10 cellular contexts compared by ENCODE assay signal in genomic region chr20:35172434-35172806, GRCh38. TPM values are rescaled to one million over a fixed set of nuclear protein-coding genes. Genes with fewer than 3 reads are reported as not detected.
DNase-seq lines count a peak whose midpoint lies in the region; ATAC-seq, FAIRE-seq and TF ChIP-seq lines count a peak whose summit lies in the region.
"Had no signal": no experiment of that assay in that cellular context is flagged by ENCODE, and none has a peak within 500 bp of the region (broad histone marks: within the 10 kb centered on the region; RNA-seq: fewer than 3 reads in every experiment).

No MANE protein-coding gene starts in this region.

- peak overlapping the region; percentile 58 for H2AFZ ChIP-seq in osteoblast (ENCODE audit: low read length)
- no peak overlapping the region for H2AFZ ChIP-seq in MM.1S (ENCODE audit: low read length)

- peaks cover 6% of the 10 kb centered on the region for H3K27me3 Mint-ChIP-seq in endothelial cell (ENCODE audit: unreplicated experiment)
- H3K27me3 Mint-ChIP-seq: memory B cell had no signal

- H3K4me1 Mint-ChIP-seq in endothelial cell (ENCODE audit: unreplicated experiment): peaks cover 47% of the 10 kb centered on the region

- FAIRE-seq in urothelium cell line (lab: Jason Lieb, UNC): no peak

- peak; percentile 18; the same call in 1 of the 2 replicates for ATAC-seq in Panc1
- no peak for ATAC-seq in HG02610 (IDR thresholded peaks at IDR 0.05; ENCODE audit: unreplicated experiment)

- H3K27me3 ChIP-seq in BLaER1 (no peaks in the 10 kb centered on the region), Panc1 (ENCODE audit: control insufficient read depth, insufficient read depth, low read length) (no peaks in the 10 kb centered on the region), osteoblast (ENCODE audit: insufficient read depth, low read length) (no peaks in the 10 kb centered on the region), MM.1S (replicated peaks; ENCODE audit: insufficient read depth, low read length) (no peaks in the 10 kb centered on the region)

- peak overlapping the region; percentile 99 for H3K4me3 Mint-ChIP-seq in endothelial cell (ENCODE audit: unreplicated experiment)

- peak overlapping the region; percentile 79 for H3K4me2 ChIP-seq in BLaER1
- H3K4me2 ChIP-seq in osteoblast (ENCODE audit: insufficient read depth, low read length): peak overlapping the region; percentile 74
- H3K4me2 ChIP-seq in MM.1S (ENCODE audit: low read depth, low read length): no peak overlapping the region

- H3K9me3 ChIP-seq in BLaER1 (no peaks in the 10 kb centered on the region), Panc1 (ENCODE audit: control insufficient read depth, insufficient read depth, low read depth, low read length) (no peaks in the 10 kb centered on the region), osteoblast (ENCODE audit: low read depth, low read length) (no peaks in the 10 kb centered on the region), MM.1S (replicated peaks; ENCODE audit: insufficient read depth, low read length) (no peaks in the 10 kb centered on the region)

- H3K36me3 ChIP-seq in BLaER1 (peaks cover 4% of the 10 kb centered on the region; the same call in 1 of the 2 replicates), Panc1 (ENCODE audit: control insufficient read depth, insufficient read depth, low read length) (no peaks in the 10 kb centered on the region), osteoblast (ENCODE audit: insufficient read depth, low read length) (peaks cover 8% of the 10 kb centered on the region), MM.1S (replicated peaks; ENCODE audit: insufficient read depth, low read length) (no peaks in the 10 kb centered on the region)

- intact Hi-C loops in Panc1 (cut with micrococcal nuclease; ENCODE audit: unreplicated experiment): no loop called here

- H3K27ac Mint-ChIP-seq in endothelial cell (ENCODE audit: unreplicated experiment): peak overlapping the region; percentile 94
- H3K27ac Mint-ChIP-seq: memory B cell had no signal

- H3K79me2 ChIP-seq in osteoblast (ENCODE audit: insufficient read depth, low read length): no peaks in the 10 kb centered on the region
- no peaks in the 10 kb centered on the region for H3K79me2 ChIP-seq in MM.1S (ENCODE audit: low read length)

- no TSS peak for BruUV-seq in Panc1 (replicated peaks; lab: Mats Ljungman, UMichigan)

- H3K4me1 ChIP-seq in BLaER1 (peaks cover 16% of the 10 kb centered on the region), Panc1 (ENCODE audit: control insufficient read depth, insufficient read depth, low read length) (peaks cover 16% of the 10 kb centered on the region), osteoblast (ENCODE audit: insufficient read depth, low read length) (peaks cover 13% of the 10 kb centered on the region), MM.1S (ENCODE audit: low read length) (no peaks in the 10 kb centered on the region)

- no peaks in the 10 kb centered on the region for H3K9me2 ChIP-seq in MM.1S (replicated peaks; ENCODE audit: insufficient read depth, low read length)

- H3K9ac ChIP-seq in BLaER1: no peak overlapping the region; the same call in 1 of the 2 replicates
- H3K9ac ChIP-seq in MM.1S (ENCODE audit: low read length): no peak overlapping the region

- H3K4me3 ChIP-seq in BLaER1: no peak overlapping the region
- H3K4me3 ChIP-seq in Panc1 (ENCODE audit: low read depth in 2 of 2, low read length in 2 of 2): peak overlapping the region; percentile 49 to 96
- H3K4me3 ChIP-seq in osteoblast (ENCODE audit: insufficient read depth, low read length): peak overlapping the region; percentile 63
- H3K4me3 ChIP-seq in MM.1S (ENCODE audit: low read length): no peak overlapping the region

- no peaks in the 10 kb centered on the region for H3K9me3 Mint-ChIP-seq in endothelial cell (ENCODE audit: unreplicated experiment)
- H3K9me3 Mint-ChIP-seq: memory B cell had no signal

- CTCF ChIA-PET in Panc1 (lab: Charles Lee): no interaction called here

- peaks cover 32% of the 10 kb centered on the region for H3K36me3 Mint-ChIP-seq in endothelial cell (ENCODE audit: low read depth, unreplicated experiment)

- H4K20me1 ChIP-seq in BLaER1 (no peaks in the 10 kb centered on the region), osteoblast (ENCODE audit: insufficient read depth, low read length) (no peaks in the 10 kb centered on the region), MM.1S (ENCODE audit: insufficient read depth, low read length) (no peaks in the 10 kb centered on the region)

- DNase-seq in Panc1 (ENCODE audit: low read depth, low spot score) (no peak), endothelial cell (ENCODE audit: low spot score) (no peak), osteoblast (ENCODE audit: insufficient read length, low spot score, missing footprints) (peak; percentile 87), MM.1S (no peak), NCI-H510A treated with DMSO at 0.1 percent for 48 hours (lab: John Stamatoyannopoulos, UW) (no peak), urothelium cell line (ENCODE audit: low spot score) (no peak)
- DNase-seq: NCI-H2081 had no signal

- TF ChIP-seq CTCF in Panc1 (IDR thresholded peaks at IDR 0.05) (no peak), endothelial cell (IDR thresholded peaks at IDR 0.05; ENCODE audit: unreplicated experiment) (no peak), osteoblast (IDR thresholded peaks at IDR 0.05; ENCODE audit: extremely low read depth, low read depth, low read length) (no peak), MM.1S (IDR thresholded peaks at IDR 0.05; ENCODE audit: low read length) (no peak)

- H3F3A ChIP-seq in MM.1S (ENCODE audit: insufficient read depth, low read length): no peaks in the 10 kb centered on the region

- H3K27ac ChIP-seq in BLaER1 (no peak overlapping the region), Panc1 (ENCODE audit: low read length) (peak overlapping the region; percentile 84), osteoblast (ENCODE audit: low read depth, low read length) (peak overlapping the region; percentile 10), MM.1S (ENCODE audit: low read length) (no peak overlapping the region)

- POLR2A ChIA-PET in Panc1 (lab: Charles Lee): interaction anchor here (0.6 kb wide), 1 partner anchor 76 kb away, joined by 10 read pairs; no protein-coding TSS in a partner anchor

- in situ Hi-C loops in Panc1 (cut with HindIII; ENCODE audit: low pct_unique_long_range_greater_than_20kb, low sequenced_read_pairs): no loop called here

RNA-seq across cellular contexts. Expression of gene PROCR, which starts 0.5 kb away (rescaled TPM):
- total RNA-seq in Panc1 (2021; ENCODE audit: unreplicated experiment) (38.0 TPM), endothelial cell (ENCODE audit: unreplicated experiment) (254 TPM), osteoblast (35.9 and 38.0 TPM in 2 replicates)
- 53.6 TPM for polyA plus RNA-seq in Panc1 (2012; ENCODE audit: insufficient read length)

RNA-seq across cellular contexts. Expression of gene EDEM2, which starts 25.3 kb away (rescaled TPM):
- 34.7 TPM for total RNA-seq in Panc1 (2021; ENCODE audit: unreplicated experiment)
- 39.1 TPM for polyA plus RNA-seq in Panc1 (2012; ENCODE audit: insufficient read length)
- total RNA-seq in endothelial cell (ENCODE audit: unreplicated experiment): 43.5 TPM
- 32.2 and 41.8 TPM in 2 replicates for total RNA-seq in osteoblast

RNA-seq across cellular contexts. Expression of gene MMP24, which starts 54.1 kb away (rescaled TPM):
- total RNA-seq in Panc1 (2021; ENCODE audit: unreplicated experiment) (7.1 TPM), endothelial cell (ENCODE audit: unreplicated experiment) (9.1 TPM), osteoblast (0.88 and 1.1 TPM in 2 replicates)
- 5.6 TPM for polyA plus RNA-seq in Panc1 (2012; ENCODE audit: insufficient read length)

Comparison
In these comparisons a context has a peak if more than half of its experiments do, and no peak if none do; other contexts are left out.
1. H3K27ac ChIP-seq: peak in Panc1 (single experiment) and osteoblast (single experiment); none in BLaER1 (single experiment) and MM.1S (single experiment).
2. H3K4me3 ChIP-seq: peak in Panc1 (2 of 2) and osteoblast (single experiment); none in BLaER1 (single experiment) and MM.1S (single experiment).